In genomic region chr1:204077979-204078696, GRCh38 we compare ENCODE assay signal across 10 cellular contexts. TPM values are rescaled to one million over a fixed set of nuclear protein-coding genes. Genes with fewer than 3 reads are reported as not detected.
DNase-seq lines count a peak whose midpoint lies in the region; ATAC-seq, FAIRE-seq and TF ChIP-seq lines count a peak whose summit lies in the region.
"Had no signal": no experiment of that assay in that cellular context is flagged by ENCODE, and none has a peak within 500 bp of the region (broad histone marks: within the 10 kb centered on the region; RNA-seq: fewer than 3 reads in every experiment).

No MANE protein-coding gene starts in this region.

- H3K4me3 ChIP-seq in SJCRH30 (no peak overlapping the region), spleen (no peak overlapping the region), small intestine (ENCODE audit: low read depth in 1 of 2, low read length in 2 of 2) (no peak overlapping the region)

- peak; percentile 16 for DNase-seq in MV-4-11 (lab: John Stamatoyannopoulos, UW)
- DNase-seq in SJCRH30 = peak; percentile 91 to 97
- DNase-seq in iPS DF 19.7 (ENCODE audit: low read depth, low spot score) = peak; percentile 90
- peak; percentile 51 for DNase-seq in spleen
- DNase-seq in small intestine = no peak
- DNase-seq in left colon = no peak
- DNase-seq: T-helper 9 cell had no signal

- H3K27me3 ChIP-seq in SJCRH30 (no peaks in the 10 kb centered on the region), spleen (replicated peaks in 1 of 7) (peaks cover 0 to 66% (median 22%) of the 10 kb centered on the region in 7 donors), small intestine (ENCODE audit: control insufficient read depth in 2 of 2, insufficient read depth in 2 of 2, low read length in 2 of 2) (no peaks in the 10 kb centered on the region)

- H3K27ac ChIP-seq in SJCRH30 = peak overlapping the region; percentile 69
- H3K27ac ChIP-seq in spleen = peak overlapping the region in 4 of 8 donors; percentile 31 to 67 (median 57)
- H3K27ac ChIP-seq in small intestine (ENCODE audit: low read depth in 1 of 2, low read length in 1 of 2) = peak overlapping the region in 1 of 2 donors; percentile 18

- no peak for TF ChIP-seq CTCF in spleen (IDR thresholded peaks at IDR 0.05 in 8 of 11, conservative IDR thresholded peaks at IDR 0.05 in 3 of 11)

- no peak for TF ChIP-seq POLR2A in spleen (IDR thresholded peaks at IDR 0.05)

- intact Hi-C loops in spleen (cut with DNase I; ENCODE audit: low total_unique reads) (no loop called here), left colon (cut with DNase I, micrococcal nuclease) (no loop called here)

- H3K36me3 ChIP-seq in SJCRH30 = no peaks in the 10 kb centered on the region
- H3K36me3 ChIP-seq in spleen = no peaks in the 10 kb centered on the region
- H3K36me3 ChIP-seq in small intestine (ENCODE audit: control insufficient read depth in 2 of 2, insufficient read depth in 2 of 2, low read length in 2 of 2) = no peaks in the 10 kb centered on the region

- H3K4me1 ChIP-seq in SJCRH30 = peaks cover 59% of the 10 kb centered on the region
- peaks cover 13 to 84% (median 44%) of the 10 kb centered on the region in 6 donors for H3K4me1 ChIP-seq in spleen
- peaks cover 2 to 4% of the 10 kb centered on the region in 2 donors for H3K4me1 ChIP-seq in small intestine (ENCODE audit: control insufficient read depth in 2 of 2, insufficient read depth in 1 of 2, low read depth in 1 of 2, low read length in 1 of 2)

- H3K9me3 ChIP-seq in SJCRH30 (replicated peaks) (no peaks in the 10 kb centered on the region), spleen (no peaks in the 10 kb centered on the region), small intestine (ENCODE audit: control insufficient read depth, low read depth) (no peaks in the 10 kb centered on the region)

- 64 to 77% (median 67%) methylated on average over 17 of the region's 17 CpGs for WGBS in spleen, 5 donors
- WGBS in small intestine, 3 donors = 70 to 80% (median 75%) methylated on average over 17 of the region's 17 CpGs

- no peak for FAIRE-seq in small intestine (lab: Jason Lieb, UNC)
- FAIRE-seq: endometrium had no signal

- ATAC-seq in HG02678 (IDR thresholded peaks at IDR 0.05; ENCODE audit: unreplicated experiment) = no peak
- ATAC-seq in HG02870 (IDR thresholded peaks at IDR 0.05; ENCODE audit: unreplicated experiment) = no peak
- no peak for ATAC-seq in left colon

RNA-seq across cellular contexts. Expression of gene SOX13, which starts 5.2 kb away (rescaled TPM):
- total RNA-seq in SJCRH30 (2014; rRNA removed; shearing (Covaris generic)) = 28.9 and 35.1 TPM in 2 replicates
- total RNA-seq in spleen (10 to 100 TPM; 12.8 to 28.7 (median 19.2) TPM), left colon (10 to 100 TPM; 36.2 to 38.4 TPM)
- polyA plus RNA-seq in spleen (1 to 10 TPM; 2.0 to 9.6 (median 2.2) TPM), small intestine (10 to 100 TPM; 12.4 to 19.9 (median 17.4) TPM)

Comparison
In these comparisons a context has a peak if more than half of its experiments do, and no peak if none do; other contexts are left out.
1. DNase-seq: peak in MV-4-11 (single experiment), SJCRH30 (2 of 2), iPS DF 19.7 (single experiment) and spleen (single experiment); none in small intestine (single experiment) and left colon (0 of 2).